Comparison of ENCODE assay signal across 2 cellular contexts in genomic region chr14:73777420-73777819, GRCh38.
TF ChIP-seq lines count a peak whose summit lies in the region.

No MANE protein-coding gene starts in this region.

TF ChIP-seq in HCT116, 20 proteins besides CTCF, POLR2A, EP300 and RAD21:
- no peak for TF ChIP-seq JUND (IDR thresholded peaks at IDR 0.05)
- TF ChIP-seq SP1 (IDR thresholded peaks at IDR 0.05; ENCODE audit: low read depth) = no peak
- no peak for TF ChIP-seq FOSL1 (IDR thresholded peaks at IDR 0.05; ENCODE audit: low read depth)
- no peak for TF ChIP-seq YY1 (IDR thresholded peaks at IDR 0.05; ENCODE audit: extremely low read depth, insufficient replicate concordance, low read depth, low read length)
TF ChIP-seq in HCT116: peak in this region for 0.

TF ChIP-seq in GM12878, 131 proteins besides CTCF, POLR2A, EP300 and RAD21:
- TF ChIP-seq SMC3 (IDR thresholded peaks at IDR 0.05; ENCODE audit: borderline replicate concordance, low read length) (peak; percentile 29; the same call in 1 of the 2 replicates), E2F8 (IDR thresholded peaks at IDR 0.05; ENCODE audit: low read depth, partially characterized antibody) (no peak)
